ENCODE assay signal across 32 cellular contexts in genomic region chr6:144395835-144396234, GRCh38.
"Had no signal": no experiment of that assay in that cellular context is flagged by ENCODE, and none has a peak within 500 bp of the region (broad histone marks: within the 10 kb centered on the region; RNA-seq: fewer than 3 reads in every experiment).

No MANE protein-coding gene starts in this region.

- H3K4me3 ChIP-seq: adrenal gland, ascending aorta, cardiac muscle cell, coronary artery, neural progenitor cell, right atrium auricular region, smooth muscle cell, stomach, suprapubic skin, tibial artery had no signal

- H3K36me3 ChIP-seq: adrenal gland, ascending aorta, cardiac muscle cell, neural progenitor cell, right atrium auricular region, stomach, suprapubic skin, tibial artery had no signal

- DNase-seq: activated CD4-positive, alpha-beta T cell treated with anti-CD3 and anti-CD28 coated beads for 1 hour; activated CD4-positive, alpha-beta T cell treated with anti-CD3 and anti-CD28 coated beads, Interleukin-2, amount 50 U/mL, for 1 hour; activated CD8-positive, alpha-beta memory T cell treated with anti-CD3 and anti-CD28 coated beads, Interleukin-2, amount 10 ng/mL, durations not matched to agents 7 days and 5 days; activated CD8-positive, alpha-beta T cell treated with anti-CD3 and anti-CD28 coated beads, Interleukin-2, amount 10 ng/mL, durations not matched to agents 7 days and 5 days; activated naive CD4-positive, alpha-beta T cell; activated T-cell treated with anti-CD3 and anti-CD28 coated beads, Interleukin-2, amount 50 U/mL, for 48 hours; adrenal gland; foreskin fibroblast; head of caudate nucleus; hippocampal formation; kidney; left colon; mammary epithelial cell; naive B cell; occipital lobe; stimulated activated CD4-positive, alpha-beta T cell treated with anti-CD3 and anti-CD28 coated beads, Interleukin-1b, Interleukin-23, amount 100 ng/mL, for 48 hours; stimulated activated naive B cell treated with anti-CD40 and anti-IgM and Interleukin-4, amounts not matched to agents 10 μg/mL and 1 μg/mL and 100 μg/mL, for 72 hours; stomach; T-helper 2 cell; tibial artery had no signal

- H3K27me3 Mint-ChIP-seq: activated CD8-positive, alpha-beta memory T cell treated with anti-CD3 and anti-CD28 coated beads, Interleukin-2, amount 10 ng/mL, durations not matched to agents 7 days and 5 days; brain; naive B cell; stimulated activated naive B cell treated with anti-CD40 and anti-IgM and Interleukin-4, amounts not matched to agents 10 μg/mL and 1 μg/mL and 100 μg/mL, for 72 hours had no signal

- H3K27ac ChIP-seq: adrenal gland, ascending aorta, cardiac muscle cell, coronary artery, neural progenitor cell, right atrium auricular region, stomach, suprapubic skin, tibial artery had no signal

- H3K27ac Mint-ChIP-seq: activated CD8-positive, alpha-beta memory T cell treated with anti-CD3 and anti-CD28 coated beads, Interleukin-2, amount 10 ng/mL, durations not matched to agents 7 days and 5 days; activated CD8-positive, alpha-beta T cell treated with anti-CD3 and anti-CD28 coated beads, Interleukin-2, amount 10 ng/mL, durations not matched to agents 7 days and 5 days; activated naive CD4-positive, alpha-beta T cell treated with anti-CD3 and anti-CD28 coated beads, Interleukin-2, amount 50 U/mL, for 72 hours; brain; mesothelial cell of epicardium; naive B cell; neural progenitor cell; stimulated activated naive B cell treated with anti-CD40 and anti-IgM and Interleukin-4, amounts not matched to agents 10 μg/mL and 1 μg/mL and 100 μg/mL, for 72 hours; WTC11 had no signal

- H3K4me1 Mint-ChIP-seq: neural progenitor cell had no signal

- H3K9me3 ChIP-seq: adrenal gland, suprapubic skin, tibial artery had no signal

- H3K4me1 ChIP-seq: ascending aorta, neural progenitor cell had no signal

- ATAC-seq: activated CD8-positive, alpha-beta memory T cell treated with anti-CD3 and anti-CD28 coated beads, Interleukin-2, amount 10 ng/mL, durations not matched to agents 7 days and 5 days; activated CD8-positive, alpha-beta T cell treated with anti-CD3 and anti-CD28 coated beads, Interleukin-2, amount 10 ng/mL, durations not matched to agents 7 days and 5 days; activated naive CD4-positive, alpha-beta T cell treated with anti-CD3 and anti-CD28 coated beads, Interleukin-2, amount 50 U/mL, for 72 hours; esophagus mucosa; left colon; WTC11 had no signal

- H3K4me3 Mint-ChIP-seq: activated CD8-positive, alpha-beta memory T cell treated with anti-CD3 and anti-CD28 coated beads, Interleukin-2, amount 10 ng/mL, durations not matched to agents 7 days and 5 days; activated CD8-positive, alpha-beta T cell treated with anti-CD3 and anti-CD28 coated beads, Interleukin-2, amount 10 ng/mL, durations not matched to agents 7 days and 5 days; brain; mesothelial cell of epicardium; naive B cell; neural progenitor cell; stimulated activated naive B cell treated with anti-CD40 and anti-IgM and Interleukin-4, amounts not matched to agents 10 μg/mL and 1 μg/mL and 100 μg/mL, for 72 hours; WTC11 had no signal

- H3K27me3 ChIP-seq: adrenal gland, ascending aorta, cardiac muscle cell, neural progenitor cell, right atrium auricular region, stomach, suprapubic skin, tibial artery had no signal
